In the genomic region with DNA sequence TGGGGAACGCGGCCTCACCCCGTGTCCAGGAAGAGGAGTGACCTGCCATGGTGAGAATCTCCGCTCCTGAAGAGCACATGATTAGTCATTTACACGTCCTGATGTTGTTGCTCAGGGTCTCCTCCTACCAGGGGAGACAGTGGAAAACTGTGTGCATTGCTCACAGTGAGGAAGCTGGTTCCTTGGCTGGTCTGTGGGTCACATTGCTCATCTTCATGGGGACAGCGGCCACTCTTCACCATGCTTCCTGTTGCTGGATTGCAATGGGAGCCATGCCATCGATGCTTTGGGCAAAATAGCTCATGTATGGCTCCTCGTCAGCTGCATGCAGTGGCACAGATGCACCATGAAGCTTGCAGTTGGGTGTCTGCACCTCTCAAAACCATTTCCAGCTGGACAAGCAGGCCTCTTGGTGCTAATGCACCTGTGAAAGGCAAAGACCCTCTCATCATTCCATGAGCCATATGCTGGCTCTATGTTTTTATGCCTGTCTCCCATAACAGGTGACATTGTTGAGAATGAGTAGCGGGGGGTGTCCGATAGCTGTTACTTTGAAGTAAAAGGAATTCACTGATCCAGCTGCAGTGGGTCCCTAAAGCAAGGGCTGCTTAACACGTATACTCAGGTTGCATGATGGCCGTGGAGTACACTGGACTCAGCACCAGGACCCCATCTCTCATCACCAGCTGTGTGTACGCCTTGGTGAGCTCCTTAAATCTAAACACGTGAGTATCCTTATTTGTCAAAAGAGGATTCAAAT, we compare ENCODE assay signal across 24 cellular contexts.
"Had no signal": no experiment of that assay in that cellular context is flagged by ENCODE, and none has a peak within 500 bp of the region (broad histone marks: within the 10 kb centered on the region; RNA-seq: fewer than 3 reads in every experiment).

No MANE protein-coding gene starts in this region.

- H3K4me2 ChIP-seq: SK-N-SH had no signal

- H3K27ac ChIP-seq: HL-60, RWPE1 had no signal

- H3K9ac ChIP-seq: SK-N-SH had no signal

- DNase-seq: IMR-90, Karpas-422, KG1, MG63, NCI-H1092, NCI-H1105 treated with DMSO at 0.1 percent for 48 hours, NCI-H1417 treated with DMSO at 0.1 percent for 48 hours, NCI-H146, NCI-H1694 treated with DMSO at 0.1 percent for 48 hours, NCI-H1930, NCI-H2081, NCI-H2107, NCI-H226, NCI-H446, NCI-H510A, NCI-H524 treated with DMSO at 0.1 percent for 48 hours, NCI-H69, NCI-H774, SHP77, SK-N-SH, SW 1271 had no signal

- FAIRE-seq: HepG2 had no signal

- H3K36me3 ChIP-seq: MG63 had no signal

- H3K4me3 ChIP-seq: MG63 had no signal

- H3K27me3 ChIP-seq: MG63 had no signal

- H3K9me3 ChIP-seq: MG63, SK-N-SH had no signal
